In genomic region chr1:185077374-185077773, GRCh38 we compare ENCODE assay signal across 35 cellular contexts.
"Had no signal": no experiment of that assay in that cellular context is flagged by ENCODE, and none has a peak within 500 bp of the region (broad histone marks: within the 10 kb centered on the region; RNA-seq: fewer than 3 reads in every experiment).

No MANE protein-coding gene starts in this region.

- H3K9me3 ChIP-seq: adrenal gland, body of pancreas, esophagus muscularis mucosa, gastroesophageal sphincter, heart right ventricle had no signal

- H3K4me3 Mint-ChIP-seq: activated B cell treated with CpG ODN at 0.5 μM for 24 hours; activated CD4-positive, alpha-beta memory T cell treated with anti-CD3 and anti-CD28 coated beads for 36 hours; activated CD4-positive, alpha-beta T cell treated with anti-CD3 and anti-CD28 coated beads, Interleukin-2, amount 10 ng/mL, durations not matched to agents 24 days and 14 days; activated CD8-positive, alpha-beta memory T cell treated with anti-CD3 and anti-CD28 coated beads, Interleukin-2, amount 10 ng/mL, durations not matched to agents 7 days and 5 days; activated CD8-positive, alpha-beta T cell treated with anti-CD3 and anti-CD28 coated beads, Interleukin-2, amount 10 ng/mL, durations not matched to agents 7 days and 5 days; activated naive CD4-positive, alpha-beta T cell treated with anti-CD3 and anti-CD28 coated beads for 36 hours; activated naive CD4-positive, alpha-beta T cell treated with anti-CD3 and anti-CD28 coated beads, Interleukin-2, amount 50 U/mL, for 24 hours; activated naive CD8-positive, alpha-beta T cell treated with anti-CD3 and anti-CD28 coated beads for 36 hours; activated naive CD8-positive, alpha-beta T cell treated with anti-CD3 and anti-CD28 coated beads, Interleukin-2, amount 50 U/mL, for 24 hours; activated T-helper 1 cell treated with anti-CD3 and anti-CD28 coated beads, Interleukin-12 subunit alpha, Interleukin-12 subunit beta, Interleukin-2, Interleukin-4 antibody, amounts not matched to agents 30 ng/mL and 10 ng/mL and 1 ng/mL, durations not matched to agents 14 hours and 24 hours and 36 hours; endodermal cell; T-helper 17 cell; T-helper 2 cell treated with Interferon-gamma antibody and Interleukin-4, amounts not matched to agents 5 μg/mL and 100 μg/mL, for 36 hours had no signal

- H3K4me1 Mint-ChIP-seq: activated CD8-positive, alpha-beta memory T cell treated with anti-CD3 and anti-CD28 coated beads, Interleukin-2, amount 10 ng/mL, durations not matched to agents 7 days and 5 days had no signal

- ATAC-seq: activated CD4-positive, CD25-positive, alpha-beta regulatory T cell treated with anti-CD3 and anti-CD28 coated beads, Interleukin-2, amount 50 U/mL, for 24 hours; activated CD8-positive, alpha-beta memory T cell treated with anti-CD3 and anti-CD28 coated beads, Interleukin-2, amount 10 ng/mL, durations not matched to agents 7 days and 5 days; activated CD8-positive, alpha-beta T cell treated with anti-CD3 and anti-CD28 coated beads, Interleukin-2, amount 10 ng/mL, durations not matched to agents 7 days and 5 days; activated naive CD8-positive, alpha-beta T cell treated with anti-CD3 and anti-CD28 coated beads, Interleukin-2, amount 50 U/mL, for 24 hours; body of pancreas; foreskin keratinocyte; gastroesophageal sphincter; heart right ventricle; T-helper 17 cell had no signal

- H3K4me3 ChIP-seq: adrenal gland, body of pancreas, esophagus muscularis mucosa, gastroesophageal sphincter, heart right ventricle had no signal

- H3K36me3 ChIP-seq: adrenal gland, esophagus muscularis mucosa, gastroesophageal sphincter, heart right ventricle had no signal

- FAIRE-seq: colon had no signal

- H3K27ac Mint-ChIP-seq: activated B cell treated with CpG ODN at 0.5 μM for 24 hours; activated CD4-positive, alpha-beta memory T cell treated with anti-CD3 and anti-CD28 coated beads for 36 hours; activated CD4-positive, alpha-beta T cell treated with anti-CD3 and anti-CD28 coated beads, Interleukin-2, amount 10 ng/mL, durations not matched to agents 24 days and 14 days; activated CD8-positive, alpha-beta memory T cell treated with anti-CD3 and anti-CD28 coated beads, Interleukin-2, amount 10 ng/mL, durations not matched to agents 7 days and 5 days; activated CD8-positive, alpha-beta T cell treated with anti-CD3 and anti-CD28 coated beads, Interleukin-2, amount 10 ng/mL, durations not matched to agents 7 days and 5 days; activated naive CD4-positive, alpha-beta T cell treated with anti-CD3 and anti-CD28 coated beads for 36 hours; activated naive CD8-positive, alpha-beta T cell treated with anti-CD3 and anti-CD28 coated beads for 36 hours; activated naive CD8-positive, alpha-beta T cell treated with anti-CD3 and anti-CD28 coated beads, Interleukin-2, amount 50 U/mL, for 24 hours; activated T-helper 1 cell treated with anti-CD3 and anti-CD28 coated beads, Interleukin-12 subunit alpha, Interleukin-12 subunit beta, Interleukin-2, Interleukin-4 antibody, amounts not matched to agents 30 ng/mL and 10 ng/mL and 1 ng/mL, durations not matched to agents 14 hours and 24 hours and 36 hours; activated T-helper 2 cell treated with anti-CD3 and anti-CD28 coated beads, Interferon-gamma antibody, Interleukin-2, Interleukin-4, amounts not matched to agents 10 μg/mL and 5 μg/mL and 100 μg/mL, durations not matched to agents 14 hours and 24 hours and 36 hours; endodermal cell; T-helper 17 cell; T-helper 2 cell treated with Interferon-gamma antibody and Interleukin-4, amounts not matched to agents 5 μg/mL and 100 μg/mL, for 36 hours had no signal

- H3K9me3 Mint-ChIP-seq: activated B cell treated with CpG ODN at 0.5 μM for 24 hours; activated CD4-positive, alpha-beta memory T cell treated with anti-CD3 and anti-CD28 coated beads for 36 hours; activated naive CD4-positive, alpha-beta T cell treated with anti-CD3 and anti-CD28 coated beads, Interleukin-2, amount 50 U/mL, for 24 hours; activated T-helper 2 cell treated with anti-CD3 and anti-CD28 coated beads, Interferon-gamma antibody, Interleukin-2, Interleukin-4, amounts not matched to agents 10 μg/mL and 5 μg/mL and 100 μg/mL, durations not matched to agents 14 hours and 24 hours and 36 hours; endodermal cell; T-helper 2 cell treated with Interferon-gamma antibody and Interleukin-4, amounts not matched to agents 5 μg/mL and 100 μg/mL, for 36 hours had no signal

- H3K27me3 ChIP-seq: adrenal gland, body of pancreas, esophagus muscularis mucosa, foreskin keratinocyte, gastroesophageal sphincter, heart right ventricle had no signal

- DNase-seq: activated B cell treated with CpG ODN at 0.5 μM for 24 hours; activated CD4-positive, alpha-beta memory T cell treated with anti-CD3 and anti-CD28 coated beads for 36 hours; activated CD4-positive, alpha-beta T cell treated with anti-CD3 and anti-CD28 coated beads, Interleukin-2, amount 10 ng/mL, durations not matched to agents 24 days and 14 days; activated CD8-positive, alpha-beta memory T cell treated with anti-CD3 and anti-CD28 coated beads, Interleukin-2, amount 10 ng/mL, durations not matched to agents 7 days and 5 days; activated CD8-positive, alpha-beta memory T cell treated with anti-CD3 and anti-CD28 coated beads, Interleukin-2, amount 50 U/mL, for 4 hours; activated CD8-positive, alpha-beta T cell treated with anti-CD3 and anti-CD28 coated beads, Interleukin-2, amount 10 ng/mL, durations not matched to agents 7 days and 5 days; activated effector memory CD4-positive, alpha-beta T cell treated with anti-CD3 and anti-CD28 coated beads, Interleukin-2, amount 50 U/mL, for 16 hours; activated naive CD4-positive, alpha-beta T cell treated with anti-CD3 and anti-CD28 coated beads for 36 hours; activated naive CD8-positive, alpha-beta T cell treated with anti-CD3 and anti-CD28 coated beads for 36 hours; activated naive CD8-positive, alpha-beta T cell treated with anti-CD3 and anti-CD28 coated beads, Interleukin-2, amount 50 U/mL, for 24 hours; activated T-cell treated with anti-CD3 and anti-CD28 coated beads, Interleukin-2, amount 50 U/mL, for 1 hour; activated T-cell treated with anti-CD3 and anti-CD28 coated beads, Interleukin-2, amount 50 U/mL, for 48 hours; adrenal gland; amygdala; aorta; body of pancreas; caudate nucleus; cortex of kidney; effector CD8-positive, alpha-beta T cell; endodermal cell; erythroblast; foreskin keratinocyte; heart right ventricle; T-helper 1 cell; T-helper 17 cell; T1000 had no signal

- H3K27ac ChIP-seq: adrenal gland, body of pancreas, esophagus muscularis mucosa, foreskin keratinocyte, gastroesophageal sphincter, heart right ventricle, VCaP had no signal

- H3K4me1 ChIP-seq: adrenal gland, esophagus muscularis mucosa, foreskin keratinocyte, gastroesophageal sphincter had no signal

- H3K27me3 Mint-ChIP-seq: activated B cell treated with CpG ODN at 0.5 μM for 24 hours; activated CD4-positive, alpha-beta memory T cell treated with anti-CD3 and anti-CD28 coated beads for 36 hours; activated CD4-positive, alpha-beta T cell treated with anti-CD3 and anti-CD28 coated beads, Interleukin-2, amount 10 ng/mL, durations not matched to agents 24 days and 14 days; activated CD8-positive, alpha-beta memory T cell treated with anti-CD3 and anti-CD28 coated beads, Interleukin-2, amount 10 ng/mL, durations not matched to agents 7 days and 5 days; activated naive CD4-positive, alpha-beta T cell treated with anti-CD3 and anti-CD28 coated beads, Interleukin-2, amount 50 U/mL, for 24 hours; activated naive CD8-positive, alpha-beta T cell treated with anti-CD3 and anti-CD28 coated beads for 36 hours; activated naive CD8-positive, alpha-beta T cell treated with anti-CD3 and anti-CD28 coated beads, Interleukin-2, amount 50 U/mL, for 24 hours; T-helper 17 cell had no signal
